ENCODE assay signal across 16 cellular contexts in the genomic region with DNA sequence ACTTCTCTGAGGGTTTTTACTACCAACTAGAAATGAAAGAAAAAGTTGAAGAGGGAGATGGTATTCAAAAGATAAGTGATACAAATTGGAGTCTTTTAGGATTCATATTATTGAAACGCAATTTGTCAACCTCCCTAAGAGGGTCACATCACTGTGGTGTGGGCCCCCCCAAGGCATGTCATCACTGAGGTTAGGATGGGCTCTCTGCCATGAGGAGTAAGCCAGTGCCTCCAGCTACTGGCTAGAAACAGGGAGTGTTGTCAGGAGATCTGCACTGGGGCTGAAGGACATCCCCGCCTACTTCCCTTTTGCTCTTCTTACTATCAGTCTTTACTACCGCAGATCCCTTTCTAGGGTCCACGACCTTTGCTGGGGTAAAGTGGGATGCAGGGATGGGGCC. TPM values are rescaled to one million over a fixed set of nuclear protein-coding genes. Genes with fewer than 3 reads are reported as not detected.
A peak's percentile ranks its signal among the peaks of the same experiment; 100 is the strongest.
DNase-seq lines count a peak whose midpoint lies in the region; TF ChIP-seq lines count a peak whose summit lies in the region.
"Had no signal": no experiment of that assay in that cellular context is flagged by ENCODE, and none has a peak within 500 bp of the region (broad histone marks: within the 10 kb centered on the region; RNA-seq: fewer than 3 reads in every experiment).

No MANE protein-coding gene starts in this region.

- H3K4me3 Mint-ChIP-seq in mesothelial cell of epicardium: no peak overlapping the region
- H3K4me3 Mint-ChIP-seq: activated B cell treated with CpG ODN at 0.5 μM for 24 hours, natural killer cell had no signal

- no peak overlapping the region for H3K27ac ChIP-seq in ascending aorta
- H3K27ac ChIP-seq: Peyer's patch had no signal

- H3K4me3 ChIP-seq in cardiac fibroblast (replicated peaks in 1 of 2; ENCODE audit: low read depth in 2 of 2, low read length in 2 of 2) (no peak overlapping the region), ascending aorta (no peak overlapping the region)
- H3K4me3 ChIP-seq: lung, Peyer's patch had no signal

- no peaks in the 10 kb centered on the region for H3K36me3 ChIP-seq in ascending aorta
- H3K36me3 ChIP-seq: Peyer's patch had no signal

- H3K27me3 Mint-ChIP-seq in mesothelial cell of epicardium (ENCODE audit: low read depth): no peaks in the 10 kb centered on the region

- intact Hi-C loops in ascending aorta (cut with DNase I): no loop called here

- DNase-seq in ELR (ENCODE audit: low read depth) (peak; percentile 42), OCI-M1 (lab: John Stamatoyannopoulos, UW) (peak; percentile 67), cardiac fibroblast (ENCODE audit: low read depth in 2 of 2) (peak; percentile 35 to 50), mesothelial cell of epicardium (ENCODE audit: low spot score in 2 of 2, unreplicated experiment in 2 of 2) (no peak), hepatic stellate cell (ENCODE audit: low spot score) (no peak), ascending aorta (ENCODE audit: low spot score in 2 of 2) (no peak), anterior cingulate cortex (lab: John Stamatoyannopoulos, UW) (no peak)
- DNase-seq: activated B cell treated with CpG ODN at 0.5 μM for 24 hours; activated effector memory CD4-positive, alpha-beta T cell treated with anti-CD3 and anti-CD28 coated beads, Interleukin-2, amount 50 U/mL, for 16 hours; C1 segment of cervical spinal cord; DMS153; natural killer cell; NCI-H187; NCI-H748 treated with DMSO at 0.1 percent for 48 hours; Peyer's patch had no signal

- TF ChIP-seq CTCF in cardiac fibroblast (IDR thresholded peaks at IDR 0.05; ENCODE audit: low read depth, low read length) (no peak), mesothelial cell of epicardium (IDR thresholded peaks at IDR 0.05; ENCODE audit: unreplicated experiment) (no peak), ascending aorta (IDR thresholded peaks at IDR 0.05) (no peak)

- peaks cover 2% of the 10 kb centered on the region for H3K36me3 Mint-ChIP-seq in mesothelial cell of epicardium
- H3K36me3 Mint-ChIP-seq: natural killer cell had no signal

- H3K4me1 Mint-ChIP-seq in mesothelial cell of epicardium: peaks cover 13% of the 10 kb centered on the region
- H3K4me1 Mint-ChIP-seq: activated B cell treated with CpG ODN at 0.5 μM for 24 hours, natural killer cell had no signal

- peak overlapping the region; percentile 57 for H3K27ac Mint-ChIP-seq in mesothelial cell of epicardium
- H3K27ac Mint-ChIP-seq: activated B cell treated with CpG ODN at 0.5 μM for 24 hours, natural killer cell had no signal

- H3K9me3 Mint-ChIP-seq in mesothelial cell of epicardium: no peaks in the 10 kb centered on the region
- H3K9me3 Mint-ChIP-seq: activated B cell treated with CpG ODN at 0.5 μM for 24 hours, natural killer cell had no signal

- H3K9me3 ChIP-seq in ascending aorta: no peaks in the 10 kb centered on the region
- H3K9me3 ChIP-seq: Peyer's patch had no signal

- no peaks in the 10 kb centered on the region for H3K27me3 ChIP-seq in ascending aorta
- H3K27me3 ChIP-seq: Peyer's patch had no signal

- no peaks in the 10 kb centered on the region for H3K4me1 ChIP-seq in ascending aorta

RNA-seq across cellular contexts. Expression of a gene that starts 25.9 kb away (rescaled TPM):
- total RNA-seq in mesothelial cell of epicardium (66.6 to 77.5 TPM (median 74.3 TPM) in 3 replicates), ascending aorta (95.0 TPM)

RNA-seq across cellular contexts. Expression of a gene that starts 26.6 kb away (rescaled TPM):
- 63.0 to 68.3 TPM (median 65.1 TPM) in 3 replicates for total RNA-seq in mesothelial cell of epicardium
- 20.0 TPM for total RNA-seq in ascending aorta

Comparison
In these comparisons a context has a peak if more than half of its experiments do, and no peak if none do; other contexts are left out.
1. DNase-seq: peak in ELR (single experiment), OCI-M1 (single experiment) and cardiac fibroblast (2 of 2); none in mesothelial cell of epicardium (0 of 2), hepatic stellate cell (single experiment), ascending aorta (0 of 2) and anterior cingulate cortex (0 of 58).